8 cellular contexts compared by ENCODE assay signal in the genomic region with DNA sequence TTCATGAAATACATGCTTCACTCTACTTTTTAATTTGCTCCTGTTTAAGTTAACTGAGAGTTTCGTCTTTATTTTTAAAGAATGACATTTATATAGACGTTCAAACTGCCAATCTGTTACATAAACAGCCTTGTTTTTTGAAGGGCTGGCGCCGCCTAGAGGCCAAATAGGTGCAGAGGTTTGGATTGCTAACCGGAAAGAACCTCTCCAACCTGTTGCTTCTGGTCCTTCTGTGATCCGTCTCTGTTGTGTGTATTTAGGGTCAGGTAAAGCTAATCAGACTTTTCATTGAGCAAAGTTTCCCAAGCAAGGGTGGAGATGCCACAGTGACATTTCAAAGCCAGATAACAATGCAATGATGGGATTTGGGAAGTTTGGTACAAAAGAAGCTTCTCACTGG. TPM values are rescaled to one million over a fixed set of nuclear protein-coding genes. Genes with fewer than 3 reads are reported as not detected.
DNase-seq lines count a peak whose midpoint lies in the region; ATAC-seq, FAIRE-seq and TF ChIP-seq lines count a peak whose summit lies in the region.

No MANE protein-coding gene starts in this region.

- no peaks in the 10 kb centered on the region for H3F3A ChIP-seq in smooth muscle cell (ENCODE audit: low read depth)

- ATAC-seq in HG02642 (IDR thresholded peaks at IDR 0.05; ENCODE audit: poor library complexity, unreplicated experiment) (peak; percentile 89), HG03108 (IDR thresholded peaks at IDR 0.05; ENCODE audit: unreplicated experiment) (no peak)

- H3K27me3 Mint-ChIP-seq in T-helper 2 cell treated with Interferon-gamma antibody and Interleukin-4, amounts not matched to agents 5 μg/mL and 100 μg/mL, for 36 hours (ENCODE audit: low read depth), result no peaks in the 10 kb centered on the region
- no peaks in the 10 kb centered on the region for H3K27me3 Mint-ChIP-seq in astrocyte (ENCODE audit: low read depth, unreplicated experiment)

- H3K4me1 ChIP-seq in astrocyte (ENCODE audit: insufficient read depth, low read length) (peaks cover 3% of the 10 kb centered on the region), smooth muscle cell (ENCODE audit: low read depth) (no peaks in the 10 kb centered on the region)

- H3K4me2 ChIP-seq in astrocyte (ENCODE audit: low read length), result peak overlapping the region; percentile 31
- H3K4me2 ChIP-seq in smooth muscle cell, result no peak overlapping the region

- peak; percentile 83 for DNase-seq in NCI-H1694 treated with DMSO at 0.1 percent for 48 hours (lab: John Stamatoyannopoulos, UW)
- peak; percentile 72 for DNase-seq in T-helper 2 cell treated with Interferon-gamma antibody and Interleukin-4, amounts not matched to agents 5 μg/mL and 100 μg/mL, for 36 hours (ENCODE audit: low spot score)
- DNase-seq in astrocyte (ENCODE audit: low read depth), result peak; percentile 66
- peak in 45 of 51 donors; percentile 2 to 88 (median 39) for DNase-seq in hypothalamus (lab: John Stamatoyannopoulos, UW)
- DNase-seq in smooth muscle cell (lab: John Stamatoyannopoulos, UW; ENCODE audit: unreplicated experiment), result peak; percentile 19

- peak overlapping the region; percentile 33 for H3K4me3 Mint-ChIP-seq in T-helper 2 cell treated with Interferon-gamma antibody and Interleukin-4, amounts not matched to agents 5 μg/mL and 100 μg/mL, for 36 hours
- H3K4me3 Mint-ChIP-seq in astrocyte (ENCODE audit: unreplicated experiment), result no peak overlapping the region

- H3K9ac ChIP-seq in astrocyte (ENCODE audit: low read length) (no peak overlapping the region), smooth muscle cell (ENCODE audit: low read depth) (no peak overlapping the region)

- peak; percentile 49 for FAIRE-seq in astrocyte (lab: Jason Lieb, UNC)

- H3K9me3 ChIP-seq in astrocyte (ENCODE audit: insufficient read depth, low read depth, low read length) (no peaks in the 10 kb centered on the region), smooth muscle cell (replicated peaks; ENCODE audit: low read depth) (no peaks in the 10 kb centered on the region)

- no peak overlapping the region for H3K4me3 ChIP-seq in GM12875 (ENCODE audit: low read depth, low read length)
- no peak overlapping the region for H3K4me3 ChIP-seq in astrocyte (ENCODE audit: insufficient read depth, low read depth, low read length)
- H3K4me3 ChIP-seq in smooth muscle cell, result no peak overlapping the region

- peak overlapping the region; percentile 20 for H2AFZ ChIP-seq in astrocyte (ENCODE audit: low read depth, low read length)
- peak overlapping the region; percentile 12 for H2AFZ ChIP-seq in smooth muscle cell (ENCODE audit: low read depth)

- H3K79me2 ChIP-seq in astrocyte (ENCODE audit: insufficient read depth, low read length) (no peaks in the 10 kb centered on the region), smooth muscle cell (ENCODE audit: low read depth) (no peaks in the 10 kb centered on the region)

- no peaks in the 10 kb centered on the region for H3K9me3 Mint-ChIP-seq in T-helper 2 cell treated with Interferon-gamma antibody and Interleukin-4, amounts not matched to agents 5 μg/mL and 100 μg/mL, for 36 hours
- H3K9me3 Mint-ChIP-seq in astrocyte (ENCODE audit: unreplicated experiment), result peaks cover under 1% of the 10 kb centered on the region

- peaks cover 6% of the 10 kb centered on the region for H3K4me1 Mint-ChIP-seq in T-helper 2 cell treated with Interferon-gamma antibody and Interleukin-4, amounts not matched to agents 5 μg/mL and 100 μg/mL, for 36 hours (ENCODE audit: low read depth)
- peaks cover 5% of the 10 kb centered on the region for H3K4me1 Mint-ChIP-seq in astrocyte (ENCODE audit: low read depth, unreplicated experiment)

- WGBS in smooth muscle cell (ENCODE audit: low lambda C conversion rate), result 16% methylated on average over 6 of the region's 6 CpGs

- no peaks in the 10 kb centered on the region for H3K36me3 Mint-ChIP-seq in T-helper 2 cell treated with Interferon-gamma antibody and Interleukin-4, amounts not matched to agents 5 μg/mL and 100 μg/mL, for 36 hours (ENCODE audit: low read depth)
- H3K36me3 Mint-ChIP-seq in astrocyte (ENCODE audit: low read depth, unreplicated experiment), result no peaks in the 10 kb centered on the region

- H4K20me1 ChIP-seq in astrocyte (ENCODE audit: insufficient read depth, low read length) (no peaks in the 10 kb centered on the region), smooth muscle cell (ENCODE audit: low read depth) (no peaks in the 10 kb centered on the region)

- no peaks in the 10 kb centered on the region for H3K27me3 ChIP-seq in astrocyte (ENCODE audit: insufficient read depth, low read length)
- H3K27me3 ChIP-seq in smooth muscle cell (ENCODE audit: low read depth), result no peaks in the 10 kb centered on the region

- H3K27ac ChIP-seq in astrocyte (ENCODE audit: low read depth, low read length) (no peak overlapping the region), smooth muscle cell (ENCODE audit: low read depth) (no peak overlapping the region)

- H3K27ac Mint-ChIP-seq in T-helper 2 cell treated with Interferon-gamma antibody and Interleukin-4, amounts not matched to agents 5 μg/mL and 100 μg/mL, for 36 hours, result peak overlapping the region; percentile 41
- no peak overlapping the region for H3K27ac Mint-ChIP-seq in astrocyte (ENCODE audit: unreplicated experiment)

- TF ChIP-seq CTCF in GM12875 (IDR thresholded peaks at IDR 0.05; ENCODE audit: borderline replicate concordance, insufficient read depth, low read depth, low read length), result peak; percentile 87
- peak; percentile 99 for TF ChIP-seq CTCF in astrocyte (IDR thresholded peaks at IDR 0.05; ENCODE audit: insufficient read depth, low read depth, low read length)
- TF ChIP-seq CTCF in smooth muscle cell (IDR thresholded peaks at IDR 0.05; ENCODE audit: borderline replicate concordance, insufficient read depth, poor library complexity, severe bottlenecking), result peak; percentile 97

- H3K36me3 ChIP-seq in astrocyte (ENCODE audit: insufficient read depth, low read length) (no peaks in the 10 kb centered on the region), smooth muscle cell (ENCODE audit: low read depth) (no peaks in the 10 kb centered on the region)

RNA-seq across cellular contexts. Expression of gene GLIS3, which starts 39.5 kb away (rescaled TPM):
- total RNA-seq in astrocyte (78.4 and 81.9 TPM in 2 replicates), smooth muscle cell (21.4 and 24.6 TPM in 2 replicates)
- 6.4 and 11.3 TPM in 2 replicates for polyA plus RNA-seq in smooth muscle cell

Comparison
In these comparisons a context has a peak if more than half of its experiments do, and no peak if none do; other contexts are left out.
1. DNase-seq: peak in every context shown above with its lines; median percentile 83 in NCI-H1694 treated with DMSO at 0.1 percent for 48 hours; 72 in T-helper 2 cell treated with Interferon-gamma antibody and Interleukin-4, amounts not matched to agents 5 μg/mL and 100 μg/mL, for 36 hours; 66 in astrocyte; 39 in hypothalamus; 19 in smooth muscle cell.